ENCODE assay signal across 1 cellular context in genomic region chr10:72332423-72333110, GRCh38.
TF ChIP-seq lines count a peak whose summit lies in the region.

No MANE protein-coding gene starts in this region.

TF ChIP-seq in H1, 55 proteins besides CTCF, POLR2A, EP300 and RAD21:
- TF ChIP-seq MAX (IDR thresholded peaks at IDR 0.05), result peak; percentile 94
- peak; percentile 89 for TF ChIP-seq E2F6 (IDR thresholded peaks at IDR 0.05)
- TF ChIP-seq ASH2L (IDR thresholded peaks at IDR 0.05; ENCODE audit: low read length), result peak; percentile 45
- TF ChIP-seq POLR2AphosphoS5 (IDR thresholded peaks at IDR 0.05; ENCODE audit: low read depth, low read length), result peak; percentile 27; the same call in 1 of the 2 replicates
- no peak for TF ChIP-seq TAF7 (optimal IDR thresholded peaks at IDR 0.05; ENCODE audit: borderline replicate concordance, low read depth, low read length)
- TF ChIP-seq BACH1 (IDR thresholded peaks at IDR 0.05; ENCODE audit: low read length), result no peak
